1 cellular context compared by ENCODE assay signal in the genomic region with DNA sequence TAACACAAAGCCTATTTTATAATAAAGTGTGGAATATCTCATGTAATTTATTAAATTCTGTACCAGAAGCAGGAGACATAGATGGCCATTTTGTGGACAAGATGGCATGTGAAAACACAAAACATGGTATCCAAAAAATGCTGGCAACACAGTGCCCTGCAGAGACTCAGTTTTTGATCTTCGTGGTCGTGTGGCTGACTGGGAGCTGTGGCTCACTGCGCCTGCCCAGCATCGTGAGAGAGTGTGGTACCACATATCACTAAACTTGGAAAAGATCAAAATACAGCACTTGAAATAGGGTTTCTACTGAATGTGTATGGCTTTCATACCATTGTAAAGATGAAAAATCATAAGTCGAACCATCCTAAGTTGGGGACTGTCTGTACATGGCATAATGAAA.
TF ChIP-seq lines count a peak whose summit lies in the region.

No MANE protein-coding gene starts in this region.

TF ChIP-seq in GM12878, 131 proteins besides CTCF, POLR2A, EP300 and RAD21:
- TF ChIP-seq, protein P1, sequence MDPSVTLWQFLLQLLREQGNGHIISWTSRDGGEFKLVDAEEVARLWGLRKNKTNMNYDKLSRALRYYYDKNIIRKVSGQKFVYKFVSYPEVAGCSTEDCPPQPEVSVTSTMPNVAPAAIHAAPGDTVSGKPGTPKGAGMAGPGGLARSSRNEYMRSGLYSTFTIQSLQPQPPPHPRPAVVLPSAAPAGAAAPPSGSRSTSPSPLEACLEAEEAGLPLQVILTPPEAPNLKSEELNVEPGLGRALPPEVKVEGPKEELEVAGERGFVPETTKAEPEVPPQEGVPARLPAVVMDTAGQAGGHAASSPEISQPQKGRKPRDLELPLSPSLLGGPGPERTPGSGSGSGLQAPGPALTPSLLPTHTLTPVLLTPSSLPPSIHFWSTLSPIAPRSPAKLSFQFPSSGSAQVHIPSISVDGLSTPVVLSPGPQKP (IDR thresholded peaks at IDR 0.05; ENCODE audit: low read depth, low read length) = no peak
- no peak for TF ChIP-seq SUPT20H (IDR thresholded peaks at IDR 0.05; ENCODE audit: borderline replicate concordance, control insufficient read depth, low read depth, low read length)
- TF ChIP-seq ATF3 (IDR thresholded peaks at IDR 0.05; ENCODE audit: borderline replicate concordance, extremely low read depth, low read depth, low read length) = no peak
